In the genomic region with DNA sequence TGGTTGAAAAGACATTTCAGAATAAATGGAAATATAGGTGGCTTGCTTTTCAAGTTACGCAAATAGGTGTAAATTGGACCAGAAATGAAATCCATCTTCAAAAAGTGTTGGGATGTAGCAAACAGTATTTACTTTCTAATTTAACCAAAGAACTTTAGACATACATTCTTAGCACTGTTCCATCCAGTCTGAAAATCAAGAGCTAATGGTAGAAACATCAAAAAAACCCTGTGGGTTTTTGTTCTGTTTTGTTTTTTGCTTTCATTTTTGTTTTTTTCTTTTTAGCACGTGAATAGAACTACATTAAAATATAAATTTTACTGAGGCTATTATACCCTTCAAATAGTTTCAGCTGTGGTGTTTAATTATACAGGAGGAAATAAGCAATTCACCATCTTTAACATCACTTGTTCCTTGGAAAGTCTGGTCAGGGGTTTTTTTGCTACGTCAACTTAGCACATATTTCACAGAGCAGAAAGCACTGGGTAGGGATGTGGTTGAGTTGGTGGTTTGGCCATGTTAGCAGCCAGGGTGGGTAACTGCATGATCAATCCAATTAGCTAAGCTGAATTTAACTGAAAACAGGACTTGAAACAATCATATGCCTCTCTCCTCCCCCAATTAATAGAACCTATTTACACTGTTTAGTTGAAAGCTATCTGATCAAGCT, we compare ENCODE assay signal across 1 cellular context.
TF ChIP-seq lines count a peak whose summit lies in the region.

No MANE protein-coding gene starts in this region.

TF ChIP-seq in GM23338, 12 proteins besides CTCF, POLR2A, EP300 and RAD21 (continued from another document):
- TF ChIP-seq JUNB (IDR thresholded peaks at IDR 0.05; ENCODE audit: unreplicated experiment): no peak
- no peak for TF ChIP-seq STAT1 (IDR thresholded peaks at IDR 0.05; ENCODE audit: unreplicated experiment)
- no peak for TF ChIP-seq ETS1 (IDR thresholded peaks at IDR 0.05)
- TF ChIP-seq EZH2phosphoT487 (IDR thresholded peaks at IDR 0.05; ENCODE audit: unreplicated experiment): no peak
